8 cellular contexts compared by ENCODE assay signal in the genomic region with DNA sequence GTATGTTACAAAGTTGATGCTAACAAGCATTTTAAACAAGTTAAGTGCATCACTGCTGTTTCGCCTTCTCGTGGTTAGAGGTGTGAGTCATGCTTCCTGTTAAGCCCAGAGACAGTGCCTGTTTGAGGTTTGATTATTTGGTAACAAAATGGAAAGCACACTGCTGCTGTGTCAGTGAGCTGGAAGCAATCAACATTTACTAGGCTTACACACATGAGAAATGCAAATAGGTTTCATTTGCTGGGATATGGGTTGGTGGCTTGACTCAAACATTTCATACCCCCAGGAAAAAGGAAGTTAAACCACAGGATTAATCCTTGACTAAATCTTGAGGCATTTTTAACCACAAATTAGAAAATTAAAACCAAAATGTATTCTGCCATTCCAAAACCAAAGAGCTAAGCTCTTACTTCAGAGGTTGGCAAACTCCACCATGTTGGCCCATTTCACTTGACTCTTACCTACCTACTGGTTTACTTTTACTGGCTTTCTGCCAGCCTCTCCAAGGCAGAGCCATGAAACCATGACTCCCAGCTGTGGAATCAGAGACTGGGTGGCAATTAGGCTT.
DNase-seq lines count a peak whose midpoint lies in the region; ATAC-seq, FAIRE-seq and TF ChIP-seq lines count a peak whose summit lies in the region.
"Had no signal": no experiment of that assay in that cellular context is flagged by ENCODE, and none has a peak within 500 bp of the region (broad histone marks: within the 10 kb centered on the region; RNA-seq: fewer than 3 reads in every experiment).

No MANE protein-coding gene starts in this region.

- no peaks in the 10 kb centered on the region for H3K79me1 ChIP-seq in H1 (ENCODE audit: low read depth, low read length)

- H3K27ac ChIP-seq in H1 (ENCODE audit: low read depth, low read length) (no peak overlapping the region), smooth muscle cell (ENCODE audit: low read depth) (peak overlapping the region; percentile 91)

- no peaks in the 10 kb centered on the region for H3K27me3 Mint-ChIP-seq in WTC11 (ENCODE audit: low read depth)

- peak; percentile 98 for ATAC-seq in GM18505 (IDR thresholded peaks at IDR 0.05; ENCODE audit: unreplicated experiment)
- peak; percentile 93 for ATAC-seq in HG02759 (IDR thresholded peaks at IDR 0.05; ENCODE audit: unreplicated experiment)
- ATAC-seq in WTC11: peak; percentile 75

- H4K8ac ChIP-seq in H1 (ENCODE audit: extremely low read depth, insufficient read depth, low read length): no peak overlapping the region

- H3K56ac ChIP-seq in H1 (replicated peaks; ENCODE audit: insufficient read length, low read depth, low read length): no peak overlapping the region

- peak overlapping the region; percentile 20; the same call in 1 of the 2 replicates for H3K27ac Mint-ChIP-seq in WTC11

- H2AFZ ChIP-seq in H1 (ENCODE audit: low read length): peak overlapping the region; percentile 14
- H2AFZ ChIP-seq in smooth muscle cell (ENCODE audit: low read depth): peak overlapping the region; percentile 41

- no peak overlapping the region for H2BK20ac ChIP-seq in H1 (ENCODE audit: low read length)

- no peak overlapping the region for H4K91ac ChIP-seq in H1 (replicated peaks; ENCODE audit: insufficient read length, low read length)

- H3K36me3 Mint-ChIP-seq in WTC11: no peaks in the 10 kb centered on the region

- H3K9me3 ChIP-seq in H1 (ENCODE audit: insufficient read depth in 2 of 2, low read depth in 1 of 2, low read length in 1 of 2) (no peaks in the 10 kb centered on the region), smooth muscle cell (replicated peaks; ENCODE audit: low read depth) (no peaks in the 10 kb centered on the region), HAP-1 (no peaks in the 10 kb centered on the region)
- H3K9me3 ChIP-seq: heart left ventricle had no signal

- CTCF ChIA-PET in WTC11 (lab: Charles Lee): interaction anchor here (1.4 kb wide), 1 partner anchor 108 kb away, joined by 3 read pairs; no protein-coding TSS in a partner anchor
- CTCF ChIA-PET in H1 (lab: Charles Lee; ENCODE audit: partially characterized antibody): interaction anchor here (1.0 kb wide), 1 partner anchor 325 kb away, joined by 3 read pairs; no protein-coding TSS in a partner anchor

- H3K4me1 Mint-ChIP-seq in WTC11: peaks cover 24% of the 10 kb centered on the region

- WGBS in H1 (ENCODE audit: extremely low coverage in 1 of 2, insufficient coverage in 1 of 2, insufficient read length in 1 of 2, insufficient replicate concordance in 2 of 2, low coverage in 1 of 2, low lambda C conversion rate in 2 of 2, missing lambda C conversion rate in 1 of 2), 2 experiments: 71% methylated on average over 2 of the region's 2 CpGs; no CpG with 5 or more reads in 1 of the 2 experiments
- 0% methylated on average over 2 of the region's 2 CpGs for WGBS in smooth muscle cell (ENCODE audit: low lambda C conversion rate)

- no peak overlapping the region for H3K14ac ChIP-seq in H1 (ENCODE audit: insufficient read length)

- DNase-seq in NCI-H1436 treated with DMSO at 0.1 percent for 48 hours (lab: John Stamatoyannopoulos, UW) (peak; percentile 64), WTC11 (ENCODE audit: low spot score) (no peak), H1 (ENCODE audit: low read depth in 1 of 2, low spot score in 2 of 2) (no peak), smooth muscle cell (lab: John Stamatoyannopoulos, UW; ENCODE audit: unreplicated experiment) (no peak), HAP-1 (ENCODE audit: low spot score in 2 of 2) (no peak)
- DNase-seq: heart left ventricle had no signal

- no peak for TF ChIP-seq RAD21 in H1 (IDR thresholded peaks at IDR 0.05 in 1 of 2, conservative IDR thresholded peaks at IDR 0.05 in 1 of 2; ENCODE audit: low read depth in 2 of 2, low read length in 2 of 2)

- FAIRE-seq in H1 (lab: Jason Lieb, UNC): peak; percentile 81

- H3K36me3 ChIP-seq in H1 (ENCODE audit: control insufficient read depth in 2 of 4, insufficient read depth in 4 of 4, low read length in 3 of 4) (no peaks in the 10 kb centered on the region; a peak in 1 of 8 replicates), smooth muscle cell (ENCODE audit: low read depth) (no peaks in the 10 kb centered on the region), HAP-1 (replicated peaks) (no peaks in the 10 kb centered on the region)
- H3K36me3 ChIP-seq: heart left ventricle had no signal

- no peak overlapping the region for H2BK12ac ChIP-seq in H1 (ENCODE audit: low read depth, low read length)

- H4K5ac ChIP-seq in H1 (ENCODE audit: insufficient read length, low read depth, low read length): no peak overlapping the region

- TF ChIP-seq POLR2A in GM18505 (IDR thresholded peaks at IDR 0.05; ENCODE audit: borderline replicate concordance, extremely low read depth, insufficient read depth, insufficient read length): no peak
- no peak for TF ChIP-seq POLR2A in H1 (IDR thresholded peaks at IDR 0.05; ENCODE audit: control extremely low read depth in 1 of 2, low read depth in 2 of 2, low read length in 2 of 2)

- H3K9ac ChIP-seq in H1 (replicated peaks in 1 of 4; ENCODE audit: extremely low read depth in 1 of 4, low read depth in 3 of 4, low read length in 3 of 4): no peak overlapping the region
- peak overlapping the region; percentile 31 for H3K9ac ChIP-seq in smooth muscle cell (ENCODE audit: low read depth)

- H3K27me3 ChIP-seq in H1 (replicated peaks in 1 of 4; ENCODE audit: control insufficient read depth in 3 of 4, extremely low read depth in 1 of 4, insufficient read depth in 3 of 4, low read length in 3 of 4) (no peaks in the 10 kb centered on the region), smooth muscle cell (ENCODE audit: low read depth) (no peaks in the 10 kb centered on the region), HAP-1 (ENCODE audit: low read depth) (no peaks in the 10 kb centered on the region)
- H3K27me3 ChIP-seq: heart left ventricle had no signal

- POLR2A ChIA-PET in WTC11 (lab: Charles Lee) (no interaction called here), H1 (lab: Charles Lee; ENCODE audit: partially characterized antibody) (no interaction called here)

- no peak overlapping the region for H2BK15ac ChIP-seq in H1 (ENCODE audit: low read length)

- peaks cover 7% of the 10 kb centered on the region for H3F3A ChIP-seq in smooth muscle cell (ENCODE audit: low read depth)

- H3K4me3 ChIP-seq in H1 (ENCODE audit: extremely low read depth in 1 of 4, insufficient read depth in 2 of 4, low read depth in 3 of 4, low read length in 4 of 4): no peak overlapping the region
- no peak overlapping the region for H3K4me3 ChIP-seq in smooth muscle cell
- no peak overlapping the region for H3K4me3 ChIP-seq in HAP-1
- H3K4me3 ChIP-seq: heart left ventricle had no signal

- no peak overlapping the region for H2BK5ac ChIP-seq in H1 (ENCODE audit: low read depth, low read length)

- H3K23me2 ChIP-seq in H1 (ENCODE audit: low read depth, low read length): no peaks in the 10 kb centered on the region; the same call in 1 of the 2 replicates

- H3K9me3 Mint-ChIP-seq in WTC11: no peaks in the 10 kb centered on the region

- H4K20me1 ChIP-seq in H1 (replicated peaks in 1 of 2; ENCODE audit: control insufficient read depth in 1 of 2, insufficient read depth in 2 of 2, low read length in 2 of 2) (no peaks in the 10 kb centered on the region), smooth muscle cell (ENCODE audit: low read depth) (no peaks in the 10 kb centered on the region)

- no peak overlapping the region for H2AK5ac ChIP-seq in H1 (ENCODE audit: low read depth, low read length)

- H3K18ac ChIP-seq in H1 (ENCODE audit: extremely low read depth, low read length): no peak overlapping the region

- no peaks in the 10 kb centered on the region for H3K79me2 ChIP-seq in H1 (ENCODE audit: control insufficient read depth in 1 of 2, insufficient read depth in 2 of 2, low read length in 2 of 2)
- no peaks in the 10 kb centered on the region for H3K79me2 ChIP-seq in smooth muscle cell (ENCODE audit: low read depth)

- H3K23ac ChIP-seq in H1 (ENCODE audit: insufficient read length): no peak overlapping the region

- peak overlapping the region; percentile 4 for H2BK120ac ChIP-seq in H1 (replicated peaks; ENCODE audit: low read depth, low read length)

- no peak overlapping the region for H3K4ac ChIP-seq in H1 (replicated peaks; ENCODE audit: insufficient read length, low read depth, low read length)

- TF ChIP-seq EP300 in H1 (IDR thresholded peaks at IDR 0.05; ENCODE audit: borderline replicate concordance in 1 of 2, low read depth in 2 of 2, low read length in 2 of 2): no peak

- in situ Hi-C loops in HAP-1 (cut with MboI; ENCODE audit: low sequenced_read_pairs): no loop called here

- no peak overlapping the region for H3K4me3 Mint-ChIP-seq in WTC11

- TF ChIP-seq CTCF in WTC11 (IDR thresholded peaks at IDR 0.05): no peak
- no peak for TF ChIP-seq CTCF in H1 (IDR thresholded peaks at IDR 0.05; ENCODE audit: control extremely low read depth in 1 of 3, insufficient read depth in 1 of 3, low read depth in 1 of 3, low read length in 3 of 3)
- no peak for TF ChIP-seq CTCF in smooth muscle cell (IDR thresholded peaks at IDR 0.05; ENCODE audit: borderline replicate concordance, insufficient read depth, poor library complexity, severe bottlenecking)

- H3K4me2 ChIP-seq in H1 (ENCODE audit: insufficient read depth in 1 of 2, low read depth in 2 of 2, low read length in 2 of 2): no peak overlapping the region
- peak overlapping the region; percentile 75 for H3K4me2 ChIP-seq in smooth muscle cell

- H3K4me1 ChIP-seq in H1 (replicated peaks in 1 of 4; ENCODE audit: control insufficient read depth in 3 of 4, insufficient read depth in 4 of 4, low read length in 3 of 4) (peaks cover 3 to 9% (median 5%) of the 10 kb centered on the region in 4 experiments; a peak in 5 of 7 replicates), smooth muscle cell (ENCODE audit: low read depth) (peaks cover 34% of the 10 kb centered on the region), HAP-1 (no peaks in the 10 kb centered on the region)

TF ChIP-seq in WTC11, 78 proteins besides CTCF, POLR2A, EP300 and RAD21:
- no peak for TF ChIP-seq NFATC4 (CRISPR knock-in tag; IDR thresholded peaks at IDR 0.05)
- no peak for TF ChIP-seq ZNF121 (CRISPR knock-in tag; IDR thresholded peaks at IDR 0.05)

TF ChIP-seq in H1, 55 proteins besides CTCF, POLR2A, EP300 and RAD21:
- TF ChIP-seq JUND (IDR thresholded peaks at IDR 0.05; ENCODE audit: low read length) (peak; percentile 62; the same call in 1 of the 2 replicates), BACH1 (IDR thresholded peaks at IDR 0.05; ENCODE audit: low read length) (no peak)
